16 cellular contexts compared by ENCODE assay signal in genomic region chr15:85780586-85780985, GRCh38. TPM values are rescaled to one million over a fixed set of nuclear protein-coding genes. Genes with fewer than 3 reads are reported as not detected.
A peak's percentile ranks its signal among the peaks of the same experiment; 100 is the strongest.
DNase-seq lines count a peak whose midpoint lies in the region; ATAC-seq, FAIRE-seq and TF ChIP-seq lines count a peak whose summit lies in the region.
"Had no signal": no experiment of that assay in that cellular context is flagged by ENCODE, and none has a peak within 500 bp of the region (broad histone marks: within the 10 kb centered on the region; RNA-seq: fewer than 3 reads in every experiment).

No MANE protein-coding gene starts in this region.

- H3K36me3 ChIP-seq in HepG2 (replicated peaks in 1 of 2; ENCODE audit: control insufficient read depth in 1 of 2, insufficient read depth in 2 of 2, low read length in 2 of 2) = no peaks in the 10 kb centered on the region
- H3K36me3 ChIP-seq: HAP-1, SJCRH30 had no signal

- H3K4me3 ChIP-seq in HepG2 (replicated peaks in 1 of 3; ENCODE audit: insufficient read depth in 1 of 3, low read depth in 2 of 3, low read length in 3 of 3) = no peak overlapping the region
- no peak overlapping the region for H3K4me3 ChIP-seq in skeletal muscle cell (ENCODE audit: low read depth, low read length)
- H3K4me3 ChIP-seq: HAP-1, SJCRH30 had no signal

- H2AK5ac ChIP-seq in H9 (ENCODE audit: insufficient read length, low read length) = no peak overlapping the region

- TF ChIP-seq EP300 in HepG2 (IDR thresholded peaks at IDR 0.05; ENCODE audit: low read depth in 2 of 2, low read length in 2 of 2) (no peak), HepG2 (CRISPR knock-in tag; IDR thresholded peaks at IDR 0.05; ENCODE audit: borderline replicate concordance) (no peak)

- H3K18ac ChIP-seq in H9 (ENCODE audit: insufficient read length, low read depth, low read length) = no peak overlapping the region

- H4K20me1 ChIP-seq in H9 (ENCODE audit: control insufficient read depth, insufficient read depth, insufficient read length) (no peaks in the 10 kb centered on the region), HepG2 (ENCODE audit: insufficient read depth, low read length) (no peaks in the 10 kb centered on the region)

- H3K4ac ChIP-seq in H9 (ENCODE audit: low read depth, low read length) = no peak overlapping the region

- no peaks in the 10 kb centered on the region for H3K27me3 Mint-ChIP-seq in H9 (ENCODE audit: low read depth)
- H3K27me3 Mint-ChIP-seq in brain = no peaks in the 10 kb centered on the region
- H3K27me3 Mint-ChIP-seq: CD4-positive, alpha-beta T cell had no signal

- no peak overlapping the region for H3K14ac ChIP-seq in H9 (ENCODE audit: insufficient read depth, low read length)

- no peak overlapping the region for H3K56ac ChIP-seq in H9 (ENCODE audit: insufficient read length, low read depth, low read length)

- H2BK20ac ChIP-seq in H9 (ENCODE audit: low read depth, low read length, poor library complexity, severe bottlenecking) = no peak overlapping the region

- in situ Hi-C loops in HepG2 (cut with HindIII; ENCODE audit: extremely low pct_ligation_motif_present, low pct_unique_long_range_greater_than_20kb) = no loop called here

- H2BK15ac ChIP-seq in H9 (ENCODE audit: low read depth, low read length) = no peak overlapping the region

- H3T11ph ChIP-seq in H9 (ENCODE audit: low read length) = no peak overlapping the region

- H3K4me1 Mint-ChIP-seq in H9 (peaks cover 26 to 29% of the 10 kb centered on the region in 2 experiments), brain (peaks cover 80% of the 10 kb centered on the region)

- H4K91ac ChIP-seq in H9 (ENCODE audit: insufficient read length, low read depth, low read length) = no peak overlapping the region

- H2BK5ac ChIP-seq in H9 (ENCODE audit: insufficient read length, low read length) = no peak overlapping the region

- H3K9ac ChIP-seq in H9 (ENCODE audit: extremely low read depth, insufficient read length, low read length) = no peak overlapping the region
- H3K9ac ChIP-seq in HepG2 (ENCODE audit: insufficient read depth, low read depth, low read length) = no peak overlapping the region

- H3K9me3 ChIP-seq in H9 (ENCODE audit: control insufficient read depth, low read depth, low read length) (no peaks in the 10 kb centered on the region), HepG2 (ENCODE audit: low read length) (no peaks in the 10 kb centered on the region)
- H3K9me3 ChIP-seq: HAP-1, SJCRH30 had no signal

- H3K36me3 Mint-ChIP-seq in H9 (ENCODE audit: insufficient read depth in 1 of 3, low read depth in 3 of 3) (peaks cover 0 to 15% (median 3%) of the 10 kb centered on the region in 3 experiments; a peak in 5 of 7 replicates), brain (peaks cover 16% of the 10 kb centered on the region)

- intact Hi-C loops in HepG2 (cut with micrococcal nuclease; ENCODE audit: unreplicated experiment) = no loop called here

- no peak for DNase-seq in H9
- no peak for DNase-seq in HepG2 (ENCODE audit: low spot score)
- peak; percentile 39 for DNase-seq in skeletal muscle cell (ENCODE audit: low read depth)
- no peak for DNase-seq in NCI-H446 treated with DMSO at 0.1 percent for 48 hours (lab: John Stamatoyannopoulos, UW)
- no peak for DNase-seq in dedifferentiated amniotic fluid mesenchymal stem cell (ENCODE audit: extremely low spot score)
- DNase-seq: CD4-positive, alpha-beta T cell; NCI-H1436 treated with DMSO at 0.1 percent for 48 hours; NCI-H2081; NCI-H510A; NCI-H774; PC-3; SJCRH30 had no signal

- H2AFZ ChIP-seq in H9 (ENCODE audit: low read length) (no peak overlapping the region), HepG2 (ENCODE audit: low read length) (no peak overlapping the region)

- POLR2A ChIA-PET in HepG2 (lab: Yijun Ruan, JAX) = no interaction called here

- H3K4me1 ChIP-seq in H9 (ENCODE audit: insufficient read depth, low read length) (peaks cover 4% of the 10 kb centered on the region; the same call in 1 of the 2 replicates), HepG2 (ENCODE audit: insufficient read depth, low read length) (peaks cover 71% of the 10 kb centered on the region)
- H3K4me1 ChIP-seq: HAP-1 had no signal

- WGBS in H9 (ENCODE audit: extremely low coverage, insufficient read length, low lambda C conversion rate) = no CpG with 5 or more reads among the region's 5 CpGs
- 88% methylated on average over 5 of the region's 5 CpGs for WGBS in HepG2 (ENCODE audit: low lambda C conversion rate)

- TF ChIP-seq POLR2A in HepG2 (IDR thresholded peaks at IDR 0.05; ENCODE audit: insufficient read depth in 1 of 2, low read depth in 2 of 2, low read length in 2 of 2) = no peak

- H4K8ac ChIP-seq in H9 (replicated peaks; ENCODE audit: insufficient read length, low read depth, low read length) = no peak overlapping the region

- FAIRE-seq in HepG2 (lab: Jason Lieb, UNC) = no peak
- FAIRE-seq: GM19239 had no signal

- no peak overlapping the region for H4K5ac ChIP-seq in H9 (ENCODE audit: insufficient read length, low read depth, low read length)

- CTCF ChIA-PET in HepG2 (lab: Yijun Ruan, JAX; ENCODE audit: low intra/inter-chr PET ratio, low total read pairs) = no interaction called here

- H3K9me3 Mint-ChIP-seq in H9 (no peaks in the 10 kb centered on the region), brain (peaks cover 0 to 3% (median 0%) of the 10 kb centered on the region in 5 experiments)
- H3K9me3 Mint-ChIP-seq: CD4-positive, alpha-beta T cell had no signal

- no peak overlapping the region for H3K4me3 Mint-ChIP-seq in H9
- H3K4me3 Mint-ChIP-seq in brain = peak overlapping the region in 4 of 5 experiments; percentile 0 to 32 (median 18)
- H3K4me3 Mint-ChIP-seq: CD4-positive, alpha-beta T cell had no signal

- H3K79me2 ChIP-seq in H9 (ENCODE audit: insufficient read depth, low read length) (peaks cover 19% of the 10 kb centered on the region), HepG2 (ENCODE audit: insufficient read depth, low read length) (peaks cover 57% of the 10 kb centered on the region)

- H3K27me3 ChIP-seq in H9 (ENCODE audit: insufficient read depth, low read length) (no peaks in the 10 kb centered on the region), HepG2 (ENCODE audit: control insufficient read depth in 1 of 2, insufficient read depth in 2 of 2, low read length in 2 of 2) (no peaks in the 10 kb centered on the region)
- H3K27me3 ChIP-seq: SJCRH30 had no signal

- TF ChIP-seq CTCF in H9 (conservative IDR thresholded peaks at IDR 0.05) = no peak
- no peak for TF ChIP-seq CTCF in brain (conservative IDR thresholded peaks at IDR 0.05)
- TF ChIP-seq CTCF in HepG2 (CRISPR knock-in tag; IDR thresholded peaks at IDR 0.05) = no peak

- H3K79me1 ChIP-seq in H9 (ENCODE audit: insufficient read depth, low read depth, low read length, poor library complexity, severe bottlenecking) = peaks cover 5% of the 10 kb centered on the region

- H3K27ac Mint-ChIP-seq in H9 (peak overlapping the region in 2 of 3 experiments; percentile 17 to 22; a peak in 2 of 7 replicates), brain (peak overlapping the region; percentile 85 to 93 (median 88))
- H3K27ac Mint-ChIP-seq: CD4-positive, alpha-beta T cell had no signal

- no peaks in the 10 kb centered on the region for H3K23me2 ChIP-seq in H9 (ENCODE audit: insufficient read length, low read depth, low read length, poor library complexity, severe bottlenecking)

- TF ChIP-seq RAD21 in HepG2 (CRISPR knock-in tag; IDR thresholded peaks at IDR 0.05) = no peak

- no TSS peak for BruUV-seq in HepG2 (replicated peaks; lab: Mats Ljungman, UMichigan)

- H3K27ac ChIP-seq in H9 (ENCODE audit: insufficient read length, low read depth, low read length) (no peak overlapping the region), HepG2 (ENCODE audit: extremely low read length, insufficient read depth, low read length) (peak overlapping the region; percentile 68)
- H3K27ac ChIP-seq: SJCRH30 had no signal

- no peak for ATAC-seq in HepG2
- no peak for ATAC-seq in HG03097 (IDR thresholded peaks at IDR 0.05; ENCODE audit: low FRiP score, unreplicated experiment)
- ATAC-seq: PC-3 had no signal

- no peak overlapping the region for H2BK120ac ChIP-seq in H9 (ENCODE audit: low read depth, low read length, poor library complexity, severe bottlenecking)

- no peak overlapping the region for H3K23ac ChIP-seq in H9 (ENCODE audit: insufficient read length, low read depth, low read length)

- H2BK12ac ChIP-seq in H9 (ENCODE audit: insufficient read length, low read depth, low read length) = no peak overlapping the region

- H3K4me2 ChIP-seq in H9 (ENCODE audit: insufficient read depth, insufficient read length, low read length) (no peak overlapping the region), HepG2 (ENCODE audit: low read depth, low read length) (peak overlapping the region; percentile 59)

RNA-seq across cellular contexts. Expression of gene KLHL25, which starts 14.1 kb away (rescaled TPM):
- total RNA-seq in H9 (2021) (18.2 and 18.4 TPM in 2 replicates), HepG2 (2016; rRNA removed; fragmentation: Illumina TruSeq; extraction: Trizol) (7.4 and 8.2 TPM in 2 replicates)
- polyA plus RNA-seq in brain (ENCODE audit: insufficient read depth, low read depth, low replicate concordance) (14.7 TPM), HepG2 (2011; rRNA removed) (3.7 and 5.2 TPM in 2 replicates)
- total RNA-seq in HepG2 (2016; cell fraction: cytosol; rRNA removed; fragmentation: Illumina TruSeq; extraction: Trizol; ENCODE audit: low read depth) = 2.2 TPM in 2 replicates
- 6.6 and 8.0 TPM in 2 replicates for total RNA-seq in HepG2 (2016; cell fraction: insoluble cytoplasmic fraction; rRNA removed; fragmentation: Illumina TruSeq; extraction: Trizol)
- total RNA-seq in HepG2 (2016; cell fraction: membrane; rRNA removed; fragmentation: Illumina TruSeq; extraction: Trizol) = 4.1 and 4.3 TPM in 2 replicates
- total RNA-seq in HepG2 (2016; cell fraction: nucleus; rRNA removed; fragmentation: Illumina TruSeq; extraction: Trizol) = 6.8 and 7.2 TPM in 2 replicates
- 3.2 and 4.8 TPM in 2 replicates for polyA plus RNA-seq in HepG2 (2011; cell fraction: cytosol; rRNA removed)
- 9.9 and 10.8 TPM in 2 replicates for polyA plus RNA-seq in HepG2 (2011; cell fraction: nucleus; rRNA removed)
- polyA plus RNA-seq in HepG2 (2012) = 2.3 and 3.1 TPM in 2 replicates
- 1.0 and 1.1 TPM in 2 replicates for polyA plus RNA-seq in HepG2 (2016; cell fraction: cytosol; fragmentation: Illumina TruSeq; extraction: Trizol; ENCODE audit: low read depth)
- 5.4 and 5.9 TPM in 2 replicates for polyA plus RNA-seq in HepG2 (2016; cell fraction: insoluble cytoplasmic fraction; fragmentation: Illumina TruSeq; extraction: Trizol; ENCODE audit: low read depth)
- 1.7 and 2.0 TPM in 2 replicates for polyA plus RNA-seq in HepG2 (2016; cell fraction: membrane; fragmentation: Illumina TruSeq; extraction: Trizol; ENCODE audit: low read depth)
- polyA plus RNA-seq in HepG2 (2016; cell fraction: nucleus; fragmentation: Illumina TruSeq; extraction: Trizol; ENCODE audit: insufficient read depth, low read depth) = 8.0 TPM in 2 replicates
- 9.9 and 14.9 TPM in 2 replicates for polyA minus RNA-seq in HepG2 (2011; rRNA and poly(A)+ RNA removed; ENCODE audit: low replicate concordance)
- polyA minus RNA-seq in HepG2 (2011; cell fraction: cytosol; rRNA and poly(A)+ RNA removed) = 3.3 and 4.0 TPM in 2 replicates
- 6.2 and 6.7 TPM in 2 replicates for polyA minus RNA-seq in HepG2 (2011; cell fraction: nucleus; rRNA and poly(A)+ RNA removed)

Comparison
In these comparisons a context has a peak if more than half of its experiments do, and no peak if none do; other contexts are left out.
1. H3K4me3 Mint-ChIP-seq: peak in brain (4 of 5); none in H9 (0 of 2).